Comparison of ENCODE assay signal across 23 cellular contexts in genomic region chr6:40188931-40189330, GRCh38.
A peak's percentile ranks its signal among the peaks of the same experiment; 100 is the strongest.
DNase-seq lines count a peak whose midpoint lies in the region; ATAC-seq, FAIRE-seq and TF ChIP-seq lines count a peak whose summit lies in the region.
"Had no signal": no experiment of that assay in that cellular context is flagged by ENCODE, and none has a peak within 500 bp of the region (broad histone marks: within the 10 kb centered on the region; RNA-seq: fewer than 3 reads in every experiment).

No MANE protein-coding gene starts in this region.

- DNase-seq in cerebellar cortex (ENCODE audit: low spot score) (peak; percentile 13), foreskin melanocyte (peak; percentile 78), sciatic nerve (ENCODE audit: low spot score) (no peak), RCC 7860 (ENCODE audit: low spot score) (no peak), HEK293T (ENCODE audit: extremely low spot score) (no peak)
- DNase-seq: ACHN; BE2C; C1 segment of cervical spinal cord; CD4-positive, CD25-positive, alpha-beta regulatory T cell; CD8-positive, alpha-beta memory T cell; COR-L47; DMS 273 treated with DMSO at 0.1 percent for 48 hours; DMS53; DND-41; EL; GM23248; H7; KBM-7 had no signal

- POLR2A ChIA-PET in HEK293T (lab: Yijun Ruan, JAX) = no interaction called here

- intact Hi-C loops in sciatic nerve (cut with DNase I) = loop anchor here (2.0 kb wide), 1 partner anchor 30 kb away; no protein-coding TSS in a partner anchor

- peak; percentile 95 for ATAC-seq in sciatic nerve
- no peak for ATAC-seq in HG03432 (IDR thresholded peaks at IDR 0.05; ENCODE audit: unreplicated experiment)
- ATAC-seq: HCT116, HepG2 had no signal

- CTCF ChIA-PET in HEK293T (lab: Yijun Ruan, JAX) = no interaction called here

- no peak for FAIRE-seq in RCC 7860 (lab: Jason Lieb, UNC)
- FAIRE-seq: A204.1, G401.6, HepG2 had no signal

TF ChIP-seq in HEK293T, 16 proteins besides CTCF, POLR2A, EP300 and RAD21:
- TF ChIP-seq HDGF (IDR thresholded peaks at IDR 0.05; ENCODE audit: borderline replicate concordance) = no peak
- no peak for TF ChIP-seq ELF4 (IDR thresholded peaks at IDR 0.05)
- TF ChIP-seq L3MBTL2 (conservative IDR thresholded peaks at IDR 0.05) = no peak
- TF ChIP-seq FOXK2 (IDR thresholded peaks at IDR 0.05) = no peak
- TF ChIP-seq BHLHE40 (IDR thresholded peaks at IDR 0.05; ENCODE audit: borderline replicate concordance) = no peak
- no peak for TF ChIP-seq FOXM1 (IDR thresholded peaks at IDR 0.05; ENCODE audit: borderline replicate concordance)
- TF ChIP-seq ARNT (IDR thresholded peaks at IDR 0.05) = no peak
- no peak for TF ChIP-seq TARDBP (IDR thresholded peaks at IDR 0.05)
- TF ChIP-seq LEF1 (IDR thresholded peaks at IDR 0.05; ENCODE audit: borderline replicate concordance) = no peak
- no peak for TF ChIP-seq NFRKB (IDR thresholded peaks at IDR 0.05)

Comparison
In these comparisons a context has a peak if more than half of its experiments do, and no peak if none do; other contexts are left out.
1. DNase-seq: peak in cerebellar cortex (single experiment) and foreskin melanocyte (single experiment); none in sciatic nerve (single experiment), RCC 7860 (single experiment) and HEK293T (single experiment).